1 cellular context compared by ENCODE assay signal in the genomic region with DNA sequence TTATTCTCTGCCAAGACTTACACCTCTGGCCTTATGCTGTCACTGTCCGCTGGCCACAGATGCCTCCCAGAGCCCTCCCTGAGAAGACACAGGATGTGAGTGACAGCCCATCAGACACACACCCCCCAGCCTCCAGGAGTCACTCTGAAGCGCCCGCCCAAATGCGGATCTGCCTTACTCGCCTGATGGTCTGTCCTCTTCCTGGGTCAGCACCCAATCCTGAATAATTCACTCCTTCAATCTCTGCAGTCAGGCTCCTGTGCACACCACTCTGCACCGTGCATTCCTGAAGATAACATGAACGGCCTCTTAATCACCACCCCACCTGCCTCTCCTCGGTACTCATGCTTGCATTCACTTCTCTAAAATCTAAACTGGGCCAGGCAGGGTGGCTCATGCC.
TF ChIP-seq lines count a peak whose summit lies in the region.

No MANE protein-coding gene starts in this region.

TF ChIP-seq in IMR-90, 13 proteins besides CTCF, POLR2A, EP300 and RAD21 (continued from another document):
- TF ChIP-seq, protein P1, sequence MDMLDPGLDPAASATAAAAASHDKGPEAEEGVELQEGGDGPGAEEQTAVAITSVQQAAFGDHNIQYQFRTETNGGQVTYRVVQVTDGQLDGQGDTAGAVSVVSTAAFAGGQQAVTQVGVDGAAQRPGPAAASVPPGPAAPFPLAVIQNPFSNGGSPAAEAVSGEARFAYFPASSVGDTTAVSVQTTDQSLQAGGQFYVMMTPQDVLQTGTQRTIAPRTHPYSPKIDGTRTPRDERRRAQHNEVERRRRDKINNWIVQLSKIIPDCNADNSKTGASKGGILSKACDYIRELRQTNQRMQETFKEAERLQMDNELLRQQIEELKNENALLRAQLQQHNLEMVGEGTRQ (IDR thresholded peaks at IDR 0.05; ENCODE audit: low read depth, low read length): no peak
- TF ChIP-seq NFE2L2 (IDR thresholded peaks at IDR 0.05; ENCODE audit: low read depth, low read length) (no peak), MAZ (IDR thresholded peaks at IDR 0.05; ENCODE audit: borderline replicate concordance, low read depth, low read length) (no peak), MXI1 (IDR thresholded peaks at IDR 0.05; ENCODE audit: borderline replicate concordance, low read depth, low read length) (no peak), RCOR1 (IDR thresholded peaks at IDR 0.05; ENCODE audit: insufficient replicate concordance, low read length) (no peak), CEBPB (IDR thresholded peaks at IDR 0.05; ENCODE audit: low read depth, low read length) (no peak)
- TF ChIP-seq, protein P2, sequence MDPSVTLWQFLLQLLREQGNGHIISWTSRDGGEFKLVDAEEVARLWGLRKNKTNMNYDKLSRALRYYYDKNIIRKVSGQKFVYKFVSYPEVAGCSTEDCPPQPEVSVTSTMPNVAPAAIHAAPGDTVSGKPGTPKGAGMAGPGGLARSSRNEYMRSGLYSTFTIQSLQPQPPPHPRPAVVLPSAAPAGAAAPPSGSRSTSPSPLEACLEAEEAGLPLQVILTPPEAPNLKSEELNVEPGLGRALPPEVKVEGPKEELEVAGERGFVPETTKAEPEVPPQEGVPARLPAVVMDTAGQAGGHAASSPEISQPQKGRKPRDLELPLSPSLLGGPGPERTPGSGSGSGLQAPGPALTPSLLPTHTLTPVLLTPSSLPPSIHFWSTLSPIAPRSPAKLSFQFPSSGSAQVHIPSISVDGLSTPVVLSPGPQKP (IDR thresholded peaks at IDR 0.05; ENCODE audit: borderline replicate concordance, low read depth, low read length): no peak
